ENCODE assay signal across 8 cellular contexts in the genomic region with DNA sequence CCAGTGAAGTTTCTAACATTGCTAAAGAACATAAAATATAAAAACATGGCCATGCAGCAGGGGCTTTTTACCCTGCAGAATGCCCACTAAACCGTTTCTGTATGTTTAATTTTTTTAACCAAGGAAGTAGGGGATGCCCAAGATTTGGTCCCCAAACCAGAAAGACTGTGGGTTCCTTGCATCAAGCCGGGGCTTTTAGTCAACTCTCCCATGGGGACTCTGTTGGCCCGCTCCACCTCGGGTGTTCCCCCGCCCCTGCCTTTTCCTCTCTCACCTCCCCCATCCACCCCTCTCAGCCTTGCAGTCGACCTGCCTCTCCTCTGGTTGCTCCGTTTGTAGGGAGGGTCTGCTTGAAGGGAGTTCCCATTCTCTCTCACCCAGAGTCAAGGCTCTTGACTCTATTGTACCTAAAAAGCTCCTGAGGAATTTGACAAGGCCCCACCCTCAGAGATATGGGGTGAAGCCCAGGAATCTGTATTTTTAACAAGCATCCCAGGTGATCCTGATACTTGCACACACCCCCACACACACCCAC.
A peak's percentile ranks its signal among the peaks of the same experiment; 100 is the strongest.
DNase-seq lines count a peak whose midpoint lies in the region; ATAC-seq and TF ChIP-seq lines count a peak whose summit lies in the region.

No MANE protein-coding gene starts in this region.

- H3K36me3 Mint-ChIP-seq in progenitor cell of endocrine pancreas (ENCODE audit: insufficient read depth) = no peaks in the 10 kb centered on the region

- H3K9me3 Mint-ChIP-seq in progenitor cell of endocrine pancreas (ENCODE audit: low read depth) = peaks cover 3% of the 10 kb centered on the region

- H3K4me1 Mint-ChIP-seq in progenitor cell of endocrine pancreas (ENCODE audit: low read depth) = peaks cover 2% of the 10 kb centered on the region

- intact Hi-C loops in dorsolateral prefrontal cortex (cut with DNase I) = no loop called here

- no peak for TF ChIP-seq CTCF in AG04450 (IDR thresholded peaks at IDR 0.05; ENCODE audit: low read depth, low read length)
- no peak for TF ChIP-seq CTCF in NB4 (IDR thresholded peaks at IDR 0.05; ENCODE audit: low read depth, low read length)
- no peak for TF ChIP-seq CTCF in osteoblast (IDR thresholded peaks at IDR 0.05; ENCODE audit: extremely low read depth, low read depth, low read length)
- TF ChIP-seq CTCF in dorsolateral prefrontal cortex (IDR thresholded peaks at IDR 0.05 in 54 of 56, conservative IDR thresholded peaks at IDR 0.05 in 2 of 56; ENCODE audit: low read depth in 1 of 56, partially characterized antibody in 56 of 56) = no peak
- TF ChIP-seq CTCF in progenitor cell of endocrine pancreas (IDR thresholded peaks at IDR 0.05; ENCODE audit: unreplicated experiment) = no peak

- H3K4me1 ChIP-seq in osteoblast (ENCODE audit: insufficient read depth, low read length) = peaks cover 23% of the 10 kb centered on the region

- ATAC-seq in HG03469 (IDR thresholded peaks at IDR 0.05; ENCODE audit: unreplicated experiment) = no peak

- CTCF ChIA-PET in AG04450 (lab: Charles Lee) = interaction anchor here (0.8 kb wide), 1 partner anchor 54 kb away, joined by 7 read pairs; no protein-coding TSS in a partner anchor

- H3K9me3 ChIP-seq in AG04450 (ENCODE audit: control insufficient read depth, insufficient read depth, low read length) (peaks cover 3% of the 10 kb centered on the region), osteoblast (ENCODE audit: low read depth, low read length) (peaks cover 2% of the 10 kb centered on the region)

- H2AFZ ChIP-seq in osteoblast (ENCODE audit: low read length) = no peak overlapping the region

- H3K79me2 ChIP-seq in osteoblast (ENCODE audit: insufficient read depth, low read length) = no peaks in the 10 kb centered on the region

- no peak overlapping the region for H3K27ac Mint-ChIP-seq in progenitor cell of endocrine pancreas

- DNase-seq in AG04450 (ENCODE audit: low read depth, low spot score) (no peak), NB4 (ENCODE audit: low read depth) (peak; percentile 87), osteoblast (ENCODE audit: insufficient read length, low spot score, missing footprints) (peak; percentile 18), DMS153 (lab: John Stamatoyannopoulos, UW) (no peak), dorsolateral prefrontal cortex (no peak), progenitor cell of endocrine pancreas (ENCODE audit: low spot score, unreplicated experiment) (no peak)
- peak; percentile 53 for DNase-seq in activated T-helper 9 cell treated with anti-CD3 and anti-CD28 coated beads, Interleukin-2, amount 50 U/mL, for 16 hours (ENCODE audit: low read depth)

- H3K4me3 Mint-ChIP-seq in progenitor cell of endocrine pancreas (ENCODE audit: low read depth) = no peak overlapping the region

- H3K27ac ChIP-seq in AG04450 (ENCODE audit: low read depth, low read length) (peak overlapping the region; percentile 98), osteoblast (ENCODE audit: low read depth, low read length) (peak overlapping the region; percentile 97), dorsolateral prefrontal cortex (peak overlapping the region in 4 of 59 donors; percentile 6 to 78 (median 48))

- no peak for TF ChIP-seq POLR2A in NB4 (IDR thresholded peaks at IDR 0.05; ENCODE audit: extremely low read depth, insufficient read length)

- H3K27me3 ChIP-seq in AG04450 (ENCODE audit: control insufficient read depth, insufficient read depth, low read length) (no peaks in the 10 kb centered on the region), osteoblast (ENCODE audit: insufficient read depth, low read length) (no peaks in the 10 kb centered on the region), dorsolateral prefrontal cortex (no peaks in the 10 kb centered on the region)

- H3K4me2 ChIP-seq in osteoblast (ENCODE audit: insufficient read depth, low read length) = peak overlapping the region; percentile 67

- H3K4me3 ChIP-seq in AG04450 (ENCODE audit: low read depth, low read length) (no peak overlapping the region), NB4 (ENCODE audit: low read depth, low read length) (peak overlapping the region; percentile 22), osteoblast (ENCODE audit: insufficient read depth, low read length) (no peak overlapping the region), dorsolateral prefrontal cortex (no peak overlapping the region)

- H3K36me3 ChIP-seq in osteoblast (ENCODE audit: insufficient read depth, low read length) = no peaks in the 10 kb centered on the region

- H3K27me3 Mint-ChIP-seq in progenitor cell of endocrine pancreas = no peaks in the 10 kb centered on the region

- POLR2A ChIA-PET in AG04450 (lab: Yijun Ruan, JAX) = interaction anchor here (0.6 to 1.5 kb wide), 12 partner anchors 14 to 512 kb away, joined by 3 to 8 read pairs (median 4); no protein-coding TSS in a partner anchor

- no peaks in the 10 kb centered on the region for H4K20me1 ChIP-seq in osteoblast (ENCODE audit: insufficient read depth, low read length)

Comparison
In these comparisons a context has a peak if more than half of its experiments do, and no peak if none do; other contexts are left out.
1. DNase-seq: peak in NB4 (single experiment), activated T-helper 9 cell treated with anti-CD3 and anti-CD28 coated beads, Interleukin-2, amount 50 U/mL, for 16 hours (single experiment) and osteoblast (single experiment); none in AG04450 (single experiment), DMS153 (single experiment), dorsolateral prefrontal cortex (0 of 10) and progenitor cell of endocrine pancreas (single experiment).